In genomic region chr6:38427492-38428210, GRCh38 we compare ENCODE assay signal across 17 cellular contexts.
DNase-seq lines count a peak whose midpoint lies in the region; ATAC-seq and TF ChIP-seq lines count a peak whose summit lies in the region.
"Had no signal": no experiment of that assay in that cellular context is flagged by ENCODE, and none has a peak within 500 bp of the region (broad histone marks: within the 10 kb centered on the region; RNA-seq: fewer than 3 reads in every experiment).

No MANE protein-coding gene starts in this region.

- H3K9me3 ChIP-seq in right atrium auricular region = no peaks in the 10 kb centered on the region
- H3K9me3 ChIP-seq: uterus had no signal

- peak; percentile 87 for ATAC-seq in GM23338
- ATAC-seq: HepG2; natural killer cell treated with Interleukin-12 subunit alpha and Interleukin-12 subunit beta and Interleukin-15 and Interleukin-18, amount 100 ng/mL, for 72 hours had no signal

- H3K36me3 ChIP-seq in GM23338 (ENCODE audit: insufficient read depth) (no peaks in the 10 kb centered on the region), right atrium auricular region (no peaks in the 10 kb centered on the region)
- H3K36me3 ChIP-seq: uterus had no signal

- DNase-seq in GM13976 (ENCODE audit: low spot score) = peak; percentile 66
- DNase-seq in GM23338 (ENCODE audit: low spot score) = peak; percentile 42
- DNase-seq in germinal center (ENCODE audit: low spot score) = peak; percentile 69
- DNase-seq in SW 1271 (lab: John Stamatoyannopoulos, UW) = no peak
- DNase-seq in SIG-M5 treated with dmso at 0.1 percent for 504 hours (lab: John Stamatoyannopoulos, UW; ENCODE audit: unreplicated experiment) = no peak
- DNase-seq in right atrium auricular region (ENCODE audit: low spot score) = no peak
- DNase-seq in NK-92 treated with Interleukin-12 subunit alpha and Interleukin-12 subunit beta, amount 100 ng/mL, for 24 hours (lab: John Stamatoyannopoulos, UW) = no peak
- DNase-seq: amniotic stem cell, foreskin fibroblast, kidney glomerular epithelial cell, NCI-H2029 treated with DMSO at 0.1 percent for 48 hours, uterus had no signal

- H3K27me3 ChIP-seq in GM23338 (ENCODE audit: insufficient read depth) (no peaks in the 10 kb centered on the region), right atrium auricular region (no peaks in the 10 kb centered on the region)
- H3K27me3 ChIP-seq: uterus had no signal

- H3K36me3 Mint-ChIP-seq in GM23338 (ENCODE audit: low read depth) (no peaks in the 10 kb centered on the region), IgD-negative memory B cell (peaks cover 10% of the 10 kb centered on the region)
- H3K36me3 Mint-ChIP-seq: natural killer cell treated with Interleukin-12 subunit alpha and Interleukin-12 subunit beta and Interleukin-15 and Interleukin-18, amount 100 ng/mL, for 72 hours had no signal

- H3K79me2 ChIP-seq in GM23338 (replicated peaks; ENCODE audit: insufficient read depth) = no peaks in the 10 kb centered on the region

- no peak overlapping the region for H2AFZ ChIP-seq in GM23338

- H3K27me3 Mint-ChIP-seq in GM23338 (ENCODE audit: insufficient read depth, low read depth, poor library complexity) (peaks cover 6% of the 10 kb centered on the region), IgD-negative memory B cell (peaks cover 2% of the 10 kb centered on the region)
- H3K27me3 Mint-ChIP-seq: natural killer cell treated with Interleukin-12 subunit alpha and Interleukin-12 subunit beta and Interleukin-15 and Interleukin-18, amount 100 ng/mL, for 72 hours had no signal

- no peaks in the 10 kb centered on the region for H3F3A ChIP-seq in GM23338 (replicated peaks; ENCODE audit: low read depth)

- H3K4me1 Mint-ChIP-seq in GM23338 (peaks cover 28% of the 10 kb centered on the region), IgD-negative memory B cell (peaks cover 28 to 48% (median 43%) of the 10 kb centered on the region in 3 donors)

- H3K4me3 ChIP-seq in GM23338 (0 out of 2 replicates have a peak overlapping the region, but pooled peaks have one; percentile 32), right atrium auricular region (no peak overlapping the region)
- H3K4me3 ChIP-seq: skin epidermis, uterus had no signal

- no peaks in the 10 kb centered on the region for H4K20me1 ChIP-seq in GM23338 (replicated peaks; ENCODE audit: insufficient read depth)

- H3K27ac Mint-ChIP-seq in GM23338 (no peak overlapping the region), IgD-negative memory B cell (peak overlapping the region; percentile 56 to 96 (median 95))
- H3K27ac Mint-ChIP-seq: natural killer cell treated with Interleukin-12 subunit alpha and Interleukin-12 subunit beta and Interleukin-15 and Interleukin-18, amount 100 ng/mL, for 72 hours had no signal

- H3K9me3 Mint-ChIP-seq in GM23338 (no peaks in the 10 kb centered on the region), IgD-negative memory B cell (peaks cover 2 to 11% (median 3%) of the 10 kb centered on the region in 3 donors)
- H3K9me3 Mint-ChIP-seq: natural killer cell treated with Interleukin-12 subunit alpha and Interleukin-12 subunit beta and Interleukin-15 and Interleukin-18, amount 100 ng/mL, for 72 hours had no signal

- in situ Hi-C loops in GM13976 (cut with MboI; ENCODE audit: low sequenced_read_pairs, unreplicated experiment) = no loop called here

- H3K27ac ChIP-seq in GM23338 (ENCODE audit: low read depth) = no peak overlapping the region
- H3K27ac ChIP-seq in right atrium auricular region = no peak overlapping the region
- H3K27ac ChIP-seq: RWPE1, skin epidermis, uterus had no signal

- peaks cover 17% of the 10 kb centered on the region for H3K4me1 ChIP-seq in GM23338 (ENCODE audit: insufficient read depth)
- H3K4me1 ChIP-seq in right atrium auricular region = no peaks in the 10 kb centered on the region
- H3K4me1 ChIP-seq: uterus had no signal

- no peak for TF ChIP-seq CTCF in GM13976 (IDR thresholded peaks at IDR 0.05; ENCODE audit: borderline replicate concordance, control extremely low read depth, extremely low read depth, insufficient read depth, missing control alignments)
- no peak for TF ChIP-seq CTCF in GM23338 (conservative IDR thresholded peaks at IDR 0.05; ENCODE audit: low read depth in 2 of 2)
- TF ChIP-seq CTCF in right atrium auricular region (IDR thresholded peaks at IDR 0.05) = no peak

- H3K9me2 ChIP-seq in GM23338 (ENCODE audit: insufficient read depth) = peaks cover 3% of the 10 kb centered on the region; the same call in 1 of the 2 replicates

- H3K4me3 Mint-ChIP-seq in GM23338 (peak overlapping the region; percentile 53), IgD-negative memory B cell (peak overlapping the region; percentile 5 to 69 (median 55))
- H3K4me3 Mint-ChIP-seq: natural killer cell treated with Interleukin-12 subunit alpha and Interleukin-12 subunit beta and Interleukin-15 and Interleukin-18, amount 100 ng/mL, for 72 hours had no signal

- peak overlapping the region; percentile 33 for H3K4me2 ChIP-seq in GM23338

TF ChIP-seq in GM23338, 12 proteins besides CTCF, POLR2A, EP300 and RAD21:
- TF ChIP-seq EZH2phosphoT487 (IDR thresholded peaks at IDR 0.05; ENCODE audit: unreplicated experiment) (no peak), NANOG (IDR thresholded peaks at IDR 0.05; ENCODE audit: borderline replicate concordance) (0 out of 2 replicates have a peak, but pooled peaks have one; percentile 48)

Comparison
In these comparisons a context has a peak if more than half of its experiments do, and no peak if none do; other contexts are left out.
1. DNase-seq: peak in GM13976 (single experiment), GM23338 (single experiment) and germinal center (single experiment); none in SW 1271 (0 of 2), SIG-M5 treated with dmso at 0.1 percent for 504 hours (single experiment), right atrium auricular region (single experiment) and NK-92 treated with Interleukin-12 subunit alpha and Interleukin-12 subunit beta, amount 100 ng/mL, for 24 hours (single experiment).